Comparison of ENCODE assay signal across 14 cellular contexts in genomic region chrX:120462370-120462769, GRCh38.
"Had no signal": no experiment of that assay in that cellular context is flagged by ENCODE, and none has a peak within 500 bp of the region (broad histone marks: within the 10 kb centered on the region; RNA-seq: fewer than 3 reads in every experiment).

No MANE protein-coding gene starts in this region.

- H3K4me3 ChIP-seq: adrenal gland, lung, prostate gland, right lobe of liver, suprapubic skin had no signal

- ATAC-seq: activated CD8-positive, alpha-beta T cell treated with anti-CD3 and anti-CD28 coated beads, Interleukin-2, amount 10 ng/mL, durations not matched to agents 7 days and 5 days; right lobe of liver had no signal

- H3K4me1 ChIP-seq: prostate gland had no signal

- H3K27ac ChIP-seq: adrenal gland, prostate gland, right lobe of liver, suprapubic skin had no signal

- H3K9me3 ChIP-seq: adrenal gland, prostate gland, right lobe of liver, suprapubic skin had no signal

- H3K36me3 ChIP-seq: adrenal gland, prostate gland, right lobe of liver, suprapubic skin had no signal

- H3K27me3 ChIP-seq: adrenal gland, right lobe of liver, suprapubic skin had no signal

- DNase-seq: activated CD4-positive, alpha-beta T cell treated with anti-CD3 and anti-CD28 coated beads, Interleukin-2, amount 10 ng/mL, durations not matched to agents 24 days and 14 days; activated CD4-positive, CD25-positive, alpha-beta regulatory T cell; activated CD8-positive, alpha-beta memory T cell treated with anti-CD3 and anti-CD28 coated beads, Interleukin-2, amount 50 U/mL, for 4 hours; activated CD8-positive, alpha-beta T cell treated with anti-CD3 and anti-CD28 coated beads, Interleukin-2, amount 10 ng/mL, durations not matched to agents 7 days and 5 days; activated effector memory CD4-positive, alpha-beta T cell treated with anti-CD3 and anti-CD28 coated beads, Interleukin-2, amount 50 U/mL, for 16 hours; activated T-cell treated with anti-CD3 and anti-CD28 coated beads, Interleukin-2, amount 50 U/mL, for 48 hours; adrenal gland; dorsolateral prefrontal cortex; endodermal cell; midbrain; right lobe of liver had no signal
